ENCODE assay signal across 24 cellular contexts in genomic region chr1:187229496-187229895, GRCh38.
"Had no signal": no experiment of that assay in that cellular context is flagged by ENCODE, and none has a peak within 500 bp of the region (broad histone marks: within the 10 kb centered on the region; RNA-seq: fewer than 3 reads in every experiment).

No MANE protein-coding gene starts in this region.

- H3K36me3 Mint-ChIP-seq: activated naive CD8-positive, alpha-beta T cell had no signal

- DNase-seq: activated CD4-positive, alpha-beta memory T cell treated with anti-CD3 and anti-CD28 coated beads, Interleukin-2, amount 10 ng/mL, durations not matched to agents 7 days and 5 days; activated CD4-positive, alpha-beta T cell treated with anti-CD3 and anti-CD28 coated beads for 36 hours; activated CD4-positive, alpha-beta T cell treated with anti-CD3 and anti-CD28 coated beads, Interleukin-2, amount 50 U/mL, for 1 hour; activated gamma-delta T cell; activated naive CD4-positive, alpha-beta T cell treated with anti-CD3 and anti-CD28 coated beads for 36 hours; activated T-cell treated with anti-CD3 and anti-CD28 coated beads for 4 hours; activated T-cell treated with anti-CD3 and anti-CD28 coated beads, Interleukin-2, amount 50 U/mL, for 48 hours; anterior cingulate cortex; caudate nucleus; MV-4-11; NCI-H1092 treated with DMSO at 0.1 percent for 48 hours; NCI-H1417 treated with DMSO at 0.1 percent for 48 hours; NCI-H187; NCI-H2081; NCI-H2171; NCI-H2227 treated with DMSO at 0.1 percent for 48 hours; NCI-H446 treated with DMSO at 0.1 percent for 48 hours; NCI-H82; SK-N-SH; T-helper 1 cell had no signal

- H3K9ac ChIP-seq: KMS-11, SK-N-SH had no signal

- H3K9me3 ChIP-seq: SK-N-SH had no signal

- H3K9me3 Mint-ChIP-seq: activated CD4-positive, alpha-beta memory T cell treated with anti-CD3 and anti-CD28 coated beads, Interleukin-2, amount 10 ng/mL, durations not matched to agents 7 days and 5 days had no signal

- H3K4me3 Mint-ChIP-seq: activated CD4-positive, alpha-beta memory T cell treated with anti-CD3 and anti-CD28 coated beads, Interleukin-2, amount 10 ng/mL, durations not matched to agents 7 days and 5 days; activated CD4-positive, alpha-beta T cell treated with anti-CD3 and anti-CD28 coated beads for 36 hours; activated naive CD4-positive, alpha-beta T cell treated with anti-CD3 and anti-CD28 coated beads for 36 hours; activated naive CD8-positive, alpha-beta T cell; activated T-helper 17 cell treated with anti-CD3 and anti-CD28 coated beads, Interleukin-2, amount 50 U/mL, for 72 hours had no signal

- ATAC-seq: activated CD4-positive, alpha-beta T cell treated with anti-CD3 and anti-CD28 coated beads for 36 hours; activated T-helper 17 cell treated with anti-CD3 and anti-CD28 coated beads, Interleukin-2, amount 50 U/mL, for 72 hours had no signal

- H3K27ac ChIP-seq: KMS-11, VCaP had no signal

- H3K27ac Mint-ChIP-seq: activated CD4-positive, alpha-beta memory T cell treated with anti-CD3 and anti-CD28 coated beads, Interleukin-2, amount 10 ng/mL, durations not matched to agents 7 days and 5 days; activated CD4-positive, alpha-beta T cell treated with anti-CD3 and anti-CD28 coated beads for 36 hours; activated naive CD4-positive, alpha-beta T cell treated with anti-CD3 and anti-CD28 coated beads for 36 hours; activated naive CD8-positive, alpha-beta T cell; activated T-helper 17 cell treated with anti-CD3 and anti-CD28 coated beads, Interleukin-2, amount 50 U/mL, for 72 hours had no signal

- H3K4me1 Mint-ChIP-seq: activated CD4-positive, alpha-beta memory T cell treated with anti-CD3 and anti-CD28 coated beads, Interleukin-2, amount 10 ng/mL, durations not matched to agents 7 days and 5 days; activated CD4-positive, alpha-beta T cell treated with anti-CD3 and anti-CD28 coated beads for 36 hours; activated T-helper 17 cell treated with anti-CD3 and anti-CD28 coated beads, Interleukin-2, amount 50 U/mL, for 72 hours had no signal

- H3K4me2 ChIP-seq: KMS-11, SK-N-SH had no signal

- H3K27me3 Mint-ChIP-seq: activated CD4-positive, alpha-beta memory T cell treated with anti-CD3 and anti-CD28 coated beads, Interleukin-2, amount 10 ng/mL, durations not matched to agents 7 days and 5 days; activated CD4-positive, alpha-beta T cell treated with anti-CD3 and anti-CD28 coated beads for 36 hours; activated naive CD8-positive, alpha-beta T cell; activated T-helper 17 cell treated with anti-CD3 and anti-CD28 coated beads, Interleukin-2, amount 50 U/mL, for 72 hours had no signal
